In genomic region chr1:18120638-18121037, GRCh38 we compare ENCODE assay signal across 12 cellular contexts. TPM values are rescaled to one million over a fixed set of nuclear protein-coding genes. Genes with fewer than 3 reads are reported as not detected.
"Had no signal": no experiment of that assay in that cellular context is flagged by ENCODE, and none has a peak within 500 bp of the region (broad histone marks: within the 10 kb centered on the region; RNA-seq: fewer than 3 reads in every experiment).

No MANE protein-coding gene starts in this region.

- H3K4me3 ChIP-seq: HAP-1 had no signal

- H3K4me1 Mint-ChIP-seq: IgD-negative memory B cell had no signal

- ATAC-seq: HCT116, HepG2 had no signal

- H3K27ac ChIP-seq: HL-60, KMS-11 had no signal

- DNase-seq: GOT3, HFFc6, Karpas-422, KBM-7 had no signal

- H3K36me3 Mint-ChIP-seq: IgD-negative memory B cell had no signal

- H3K9me3 ChIP-seq: HAP-1 had no signal

- H3K4me2 ChIP-seq: KMS-11 had no signal

- H3K4me3 Mint-ChIP-seq: HFFc6, IgD-negative memory B cell had no signal

- H3K27ac Mint-ChIP-seq: HFFc6, IgD-negative memory B cell had no signal

- H3K4me1 ChIP-seq: HAP-1 had no signal

- H3K36me3 ChIP-seq: HAP-1 had no signal

- FAIRE-seq: H54, HepG2 had no signal

RNA-seq across cellular contexts. Expression of gene IGSF21, which starts 13.0 kb away (rescaled TPM):
- total RNA-seq: HepG2, HFFc6, HT1080 had no signal
- polyA plus RNA-seq: HepG2, IgD-negative memory B cell had no signal
